9 cellular contexts compared by ENCODE assay signal in genomic region chr17:58200024-58200633, GRCh38. TPM values are rescaled to one million over a fixed set of nuclear protein-coding genes. Genes with fewer than 3 reads are reported as not detected.
DNase-seq lines count a peak whose midpoint lies in the region; ATAC-seq and TF ChIP-seq lines count a peak whose summit lies in the region.
"Had no signal": no experiment of that assay in that cellular context is flagged by ENCODE, and none has a peak within 500 bp of the region (broad histone marks: within the 10 kb centered on the region; RNA-seq: fewer than 3 reads in every experiment).

No MANE protein-coding gene starts in this region.

- intact Hi-C loops in activated CD4-positive, alpha-beta T cell treated with anti-CD3 and anti-CD28 coated beads, Interleukin-2, amount 10 ng/mL, durations not matched to agents 24 days and 14 days (cut with micrococcal nuclease), result loop anchor here (2.0 kb wide), 1 partner anchor 247 kb away; no protein-coding TSS in a partner anchor
- intact Hi-C loops in sciatic nerve (cut with DNase I), result no loop called here

- H3K4me3 Mint-ChIP-seq in activated CD4-positive, alpha-beta T cell treated with anti-CD3 and anti-CD28 coated beads, Interleukin-2, amount 10 ng/mL, durations not matched to agents 24 days and 14 days, result no peak overlapping the region
- no peak overlapping the region for H3K4me3 Mint-ChIP-seq in nephron

- no peaks in the 10 kb centered on the region for H3K36me3 Mint-ChIP-seq in activated CD4-positive, alpha-beta T cell treated with anti-CD3 and anti-CD28 coated beads, Interleukin-2, amount 10 ng/mL, durations not matched to agents 24 days and 14 days (ENCODE audit: low read depth)
- H3K36me3 Mint-ChIP-seq in nephron (ENCODE audit: low read depth), result no peaks in the 10 kb centered on the region

- TF ChIP-seq CTCF in AG09319 (IDR thresholded peaks at IDR 0.05; ENCODE audit: low read depth, low read length) (peak; percentile 53), nephron (IDR thresholded peaks at IDR 0.05; ENCODE audit: unreplicated experiment in 3 of 3) (peak in 2 of 3 experiments; percentile 28 to 42)

- no peak overlapping the region for H3K27ac Mint-ChIP-seq in activated CD4-positive, alpha-beta T cell treated with anti-CD3 and anti-CD28 coated beads, Interleukin-2, amount 10 ng/mL, durations not matched to agents 24 days and 14 days
- H3K27ac Mint-ChIP-seq in nephron, result no peak overlapping the region

- ATAC-seq in GM18502 (IDR thresholded peaks at IDR 0.05; ENCODE audit: poor library complexity, unreplicated experiment) (peak; percentile 48), sciatic nerve (no peak), GM18873 (IDR thresholded peaks at IDR 0.05; ENCODE audit: low FRiP score, unreplicated experiment) (no peak)

- DNase-seq in AG09319 (ENCODE audit: extremely low read depth, low read depth), result no peak
- peak; percentile 0 for DNase-seq in NCI-H345 treated with DMSO at 0.1 percent for 48 hours (lab: John Stamatoyannopoulos, UW; ENCODE audit: unreplicated experiment)
- peak; percentile 86 for DNase-seq in activated CD4-positive, alpha-beta T cell treated with anti-CD3 and anti-CD28 coated beads, Interleukin-2, amount 10 ng/mL, durations not matched to agents 24 days and 14 days
- DNase-seq in effector CD8-positive, alpha-beta T cell (lab: John Stamatoyannopoulos, UW), result peak; percentile 30
- DNase-seq in sciatic nerve (ENCODE audit: low spot score), result no peak

- peaks cover 6% of the 10 kb centered on the region for H3K27me3 Mint-ChIP-seq in activated CD4-positive, alpha-beta T cell treated with anti-CD3 and anti-CD28 coated beads, Interleukin-2, amount 10 ng/mL, durations not matched to agents 24 days and 14 days
- H3K27me3 Mint-ChIP-seq in nephron (ENCODE audit: low read depth), result peaks cover 13% of the 10 kb centered on the region

- H3K4me1 Mint-ChIP-seq in activated CD4-positive, alpha-beta T cell treated with anti-CD3 and anti-CD28 coated beads, Interleukin-2, amount 10 ng/mL, durations not matched to agents 24 days and 14 days, result peaks cover 2% of the 10 kb centered on the region
- no peaks in the 10 kb centered on the region for H3K4me1 Mint-ChIP-seq in nephron

- H3K9me3 Mint-ChIP-seq in activated CD4-positive, alpha-beta T cell treated with anti-CD3 and anti-CD28 coated beads, Interleukin-2, amount 10 ng/mL, durations not matched to agents 24 days and 14 days, result no peaks in the 10 kb centered on the region
- H3K9me3 Mint-ChIP-seq in nephron, result no peaks in the 10 kb centered on the region

RNA-seq across cellular contexts. Expression of gene EPX, which starts 7.6 kb away (rescaled TPM):
- not detected in 2 replicates for total RNA-seq in activated CD4-positive, alpha-beta T cell treated with anti-CD3 and anti-CD28 coated beads, Interleukin-2, amount 10 ng/mL, durations not matched to agents 24 days and 14 days
- not detected for total RNA-seq in sciatic nerve

RNA-seq across cellular contexts. Expression of gene MKS1, which starts 18.9 kb away (rescaled TPM):
- total RNA-seq in activated CD4-positive, alpha-beta T cell treated with anti-CD3 and anti-CD28 coated beads, Interleukin-2, amount 10 ng/mL, durations not matched to agents 24 days and 14 days, result 21.7 and 23.1 TPM in 2 replicates
- total RNA-seq in sciatic nerve, result 18.7 TPM

RNA-seq across cellular contexts. Expression of gene OR4D2, which starts 33.3 kb away (rescaled TPM):
- not detected in 2 replicates for total RNA-seq in activated CD4-positive, alpha-beta T cell treated with anti-CD3 and anti-CD28 coated beads, Interleukin-2, amount 10 ng/mL, durations not matched to agents 24 days and 14 days
- total RNA-seq in sciatic nerve, result not detected
- total RNA-seq: skeletal muscle tissue had no signal

RNA-seq across cellular contexts. Expression of gene LPO, which starts 38.3 kb away (rescaled TPM):
- not detected in 2 replicates for total RNA-seq in activated CD4-positive, alpha-beta T cell treated with anti-CD3 and anti-CD28 coated beads, Interleukin-2, amount 10 ng/mL, durations not matched to agents 24 days and 14 days
- total RNA-seq in sciatic nerve, result not detected
- total RNA-seq: skeletal muscle tissue had no signal

RNA-seq across cellular contexts. Expression of gene OR4D1, which starts 51.9 kb away (rescaled TPM):
- 0.07 and 0.14 TPM in 2 replicates for total RNA-seq in activated CD4-positive, alpha-beta T cell treated with anti-CD3 and anti-CD28 coated beads, Interleukin-2, amount 10 ng/mL, durations not matched to agents 24 days and 14 days
- not detected for total RNA-seq in sciatic nerve
- total RNA-seq: skeletal muscle tissue had no signal

Comparison
In these comparisons a context has a peak if more than half of its experiments do, and no peak if none do; other contexts are left out.
1. DNase-seq: peak in NCI-H345 treated with DMSO at 0.1 percent for 48 hours (single experiment), activated CD4-positive, alpha-beta T cell treated with anti-CD3 and anti-CD28 coated beads, Interleukin-2, amount 10 ng/mL, durations not matched to agents 24 days and 14 days (single experiment) and effector CD8-positive, alpha-beta T cell (single experiment); none in AG09319 (single experiment) and sciatic nerve (single experiment).